1 cellular context compared by ENCODE assay signal in the genomic region with DNA sequence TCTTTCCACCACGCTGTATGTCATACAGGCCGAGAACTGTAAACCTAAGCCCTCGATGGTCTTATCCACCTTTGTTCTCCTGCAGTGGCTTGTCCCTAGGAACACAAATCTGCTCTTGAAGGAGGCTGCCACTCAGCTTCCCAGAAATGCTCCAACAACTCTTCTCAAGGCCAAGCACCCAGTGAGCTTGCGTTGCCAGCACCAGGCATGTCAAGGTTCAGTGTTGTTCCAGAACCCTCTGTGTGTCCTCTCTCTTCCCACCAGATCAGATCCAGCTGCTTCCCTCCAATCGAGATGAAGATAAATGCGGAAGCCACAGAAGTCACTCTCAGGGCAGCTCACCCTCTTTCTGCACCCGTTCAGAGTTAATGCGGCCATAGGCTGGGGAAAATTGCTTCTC.
TF ChIP-seq lines count a peak whose summit lies in the region.

No MANE protein-coding gene starts in this region.

TF ChIP-seq in GM23338, 12 proteins besides CTCF, POLR2A, EP300 and RAD21:
- TF ChIP-seq, protein P1, sequence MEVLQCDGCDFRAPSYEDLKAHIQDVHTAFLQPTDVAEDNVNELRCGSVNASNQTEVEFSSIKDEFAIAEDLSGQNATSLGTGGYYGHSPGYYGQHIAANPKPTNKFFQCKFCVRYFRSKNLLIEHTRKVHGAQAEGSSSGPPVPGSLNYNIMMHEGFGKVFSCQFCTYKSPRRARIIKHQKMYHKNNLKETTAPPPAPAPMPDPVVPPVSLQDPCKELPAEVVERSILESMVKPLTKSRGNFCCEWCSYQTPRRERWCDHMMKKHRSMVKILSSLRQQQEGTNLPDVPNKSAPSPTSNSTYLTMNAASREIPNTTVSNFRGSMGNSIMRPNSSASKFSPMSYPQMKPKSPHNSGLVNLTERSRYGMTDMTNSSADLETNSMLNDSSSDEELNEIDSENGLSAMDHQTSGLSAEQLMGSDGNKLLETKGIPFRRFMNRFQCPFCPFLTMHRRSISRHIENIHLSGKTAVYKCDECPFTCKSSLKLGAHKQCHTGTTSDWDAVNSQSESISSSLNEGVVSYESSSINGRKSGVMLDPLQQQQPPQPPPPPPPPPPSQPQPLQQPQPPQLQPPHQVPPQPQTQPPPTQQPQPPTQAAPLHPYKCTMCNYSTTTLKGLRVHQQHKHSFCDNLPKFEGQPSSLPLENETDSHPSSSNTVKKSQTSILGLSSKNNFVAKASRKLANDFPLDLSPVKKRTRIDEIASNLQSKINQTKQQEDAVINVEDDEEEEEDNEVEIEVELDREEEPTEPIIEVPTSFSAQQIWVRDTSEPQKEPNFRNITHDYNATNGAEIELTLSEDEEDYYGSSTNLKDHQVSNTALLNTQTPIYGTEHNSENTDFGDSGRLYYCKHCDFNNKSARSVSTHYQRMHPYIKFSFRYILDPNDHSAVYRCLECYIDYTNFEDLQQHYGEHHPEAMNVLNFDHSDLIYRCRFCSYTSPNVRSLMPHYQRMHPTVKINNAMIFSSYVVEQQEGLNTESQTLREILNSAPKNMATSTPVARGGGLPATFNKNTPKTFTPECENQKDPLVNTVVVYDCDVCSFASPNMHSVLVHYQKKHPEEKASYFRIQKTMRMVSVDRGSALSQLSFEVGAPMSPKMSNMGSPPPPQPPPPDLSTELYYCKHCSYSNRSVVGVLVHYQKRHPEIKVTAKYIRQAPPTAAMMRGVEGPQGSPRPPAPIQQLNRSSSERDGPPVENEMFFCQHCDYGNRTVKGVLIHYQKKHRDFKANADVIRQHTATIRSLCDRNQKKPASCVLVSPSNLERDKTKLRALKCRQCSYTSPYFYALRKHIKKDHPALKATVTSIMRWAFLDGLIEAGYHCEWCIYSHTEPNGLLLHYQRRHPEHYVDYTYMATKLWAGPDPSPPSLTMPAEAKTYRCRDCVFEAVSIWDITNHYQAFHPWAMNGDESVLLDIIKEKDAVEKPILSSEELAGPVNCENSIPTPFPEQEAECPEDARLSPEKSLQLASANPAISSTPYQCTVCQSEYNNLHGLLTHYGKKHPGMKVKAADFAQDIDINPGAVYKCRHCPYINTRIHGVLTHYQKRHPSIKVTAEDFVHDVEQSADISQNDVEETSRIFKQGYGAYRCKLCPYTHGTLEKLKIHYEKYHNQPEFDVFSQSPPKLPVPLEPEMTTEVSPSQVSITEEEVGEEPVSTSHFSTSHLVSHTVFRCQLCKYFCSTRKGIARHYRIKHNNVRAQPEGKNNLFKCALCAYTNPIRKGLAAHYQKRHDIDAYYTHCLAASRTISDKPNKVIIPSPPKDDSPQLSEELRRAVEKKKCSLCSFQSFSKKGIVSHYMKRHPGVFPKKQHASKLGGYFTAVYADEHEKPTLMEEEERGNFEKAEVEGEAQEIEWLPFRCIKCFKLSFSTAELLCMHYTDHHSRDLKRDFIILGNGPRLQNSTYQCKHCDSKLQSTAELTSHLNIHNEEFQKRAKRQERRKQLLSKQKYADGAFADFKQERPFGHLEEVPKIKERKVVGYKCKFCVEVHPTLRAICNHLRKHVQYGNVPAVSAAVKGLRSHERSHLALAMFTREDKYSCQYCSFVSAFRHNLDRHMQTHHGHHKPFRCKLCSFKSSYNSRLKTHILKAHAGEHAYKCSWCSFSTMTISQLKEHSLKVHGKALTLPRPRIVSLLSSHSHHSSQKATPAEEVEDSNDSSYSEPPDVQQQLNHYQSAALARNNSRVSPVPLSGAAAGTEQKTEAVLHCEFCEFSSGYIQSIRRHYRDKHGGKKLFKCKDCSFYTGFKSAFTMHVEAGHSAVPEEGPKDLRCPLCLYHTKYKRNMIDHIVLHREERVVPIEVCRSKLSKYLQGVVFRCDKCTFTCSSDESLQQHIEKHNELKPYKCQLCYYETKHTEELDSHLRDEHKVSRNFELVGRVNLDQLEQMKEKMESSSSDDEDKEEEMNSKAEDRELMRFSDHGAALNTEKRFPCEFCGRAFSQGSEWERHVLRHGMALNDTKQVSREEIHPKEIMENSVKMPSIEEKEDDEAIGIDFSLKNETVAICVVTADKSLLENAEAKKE (CRISPR knock-in tag; IDR thresholded peaks at IDR 0.05), result no peak
- TF ChIP-seq NANOG (IDR thresholded peaks at IDR 0.05; ENCODE audit: borderline replicate concordance) (no peak), JUNB (IDR thresholded peaks at IDR 0.05; ENCODE audit: unreplicated experiment) (no peak), STAT1 (IDR thresholded peaks at IDR 0.05; ENCODE audit: unreplicated experiment) (no peak), EZH2 (IDR thresholded peaks at IDR 0.05; ENCODE audit: low read depth, unreplicated experiment) (no peak), POLR2AphosphoS5 (IDR thresholded peaks at IDR 0.05; ENCODE audit: low read depth) (no peak), ZNF331 (CRISPR knock-in tag; IDR thresholded peaks at IDR 0.05; ENCODE audit: low read depth) (no peak), CREB1 (CRISPR knock-in tag; IDR thresholded peaks at IDR 0.05; ENCODE audit: low read depth) (no peak), EZH2phosphoT487 (IDR thresholded peaks at IDR 0.05; ENCODE audit: unreplicated experiment) (no peak), ZNF114 (CRISPR knock-in tag; IDR thresholded peaks at IDR 0.05) (no peak)
- TF ChIP-seq, protein P2, sequence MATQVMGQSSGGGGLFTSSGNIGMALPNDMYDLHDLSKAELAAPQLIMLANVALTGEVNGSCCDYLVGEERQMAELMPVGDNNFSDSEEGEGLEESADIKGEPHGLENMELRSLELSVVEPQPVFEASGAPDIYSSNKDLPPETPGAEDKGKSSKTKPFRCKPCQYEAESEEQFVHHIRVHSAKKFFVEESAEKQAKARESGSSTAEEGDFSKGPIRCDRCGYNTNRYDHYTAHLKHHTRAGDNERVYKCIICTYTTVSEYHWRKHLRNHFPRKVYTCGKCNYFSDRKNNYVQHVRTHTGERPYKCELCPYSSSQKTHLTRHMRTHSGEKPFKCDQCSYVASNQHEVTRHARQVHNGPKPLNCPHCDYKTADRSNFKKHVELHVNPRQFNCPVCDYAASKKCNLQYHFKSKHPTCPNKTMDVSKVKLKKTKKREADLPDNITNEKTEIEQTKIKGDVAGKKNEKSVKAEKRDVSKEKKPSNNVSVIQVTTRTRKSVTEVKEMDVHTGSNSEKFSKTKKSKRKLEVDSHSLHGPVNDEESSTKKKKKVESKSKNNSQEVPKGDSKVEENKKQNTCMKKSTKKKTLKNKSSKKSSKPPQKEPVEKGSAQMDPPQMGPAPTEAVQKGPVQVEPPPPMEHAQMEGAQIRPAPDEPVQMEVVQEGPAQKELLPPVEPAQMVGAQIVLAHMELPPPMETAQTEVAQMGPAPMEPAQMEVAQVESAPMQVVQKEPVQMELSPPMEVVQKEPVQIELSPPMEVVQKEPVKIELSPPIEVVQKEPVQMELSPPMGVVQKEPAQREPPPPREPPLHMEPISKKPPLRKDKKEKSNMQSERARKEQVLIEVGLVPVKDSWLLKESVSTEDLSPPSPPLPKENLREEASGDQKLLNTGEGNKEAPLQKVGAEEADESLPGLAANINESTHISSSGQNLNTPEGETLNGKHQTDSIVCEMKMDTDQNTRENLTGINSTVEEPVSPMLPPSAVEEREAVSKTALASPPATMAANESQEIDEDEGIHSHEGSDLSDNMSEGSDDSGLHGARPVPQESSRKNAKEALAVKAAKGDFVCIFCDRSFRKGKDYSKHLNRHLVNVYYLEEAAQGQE (IDR thresholded peaks at IDR 0.05; ENCODE audit: unreplicated experiment), result no peak
- TF ChIP-seq, protein P3, sequence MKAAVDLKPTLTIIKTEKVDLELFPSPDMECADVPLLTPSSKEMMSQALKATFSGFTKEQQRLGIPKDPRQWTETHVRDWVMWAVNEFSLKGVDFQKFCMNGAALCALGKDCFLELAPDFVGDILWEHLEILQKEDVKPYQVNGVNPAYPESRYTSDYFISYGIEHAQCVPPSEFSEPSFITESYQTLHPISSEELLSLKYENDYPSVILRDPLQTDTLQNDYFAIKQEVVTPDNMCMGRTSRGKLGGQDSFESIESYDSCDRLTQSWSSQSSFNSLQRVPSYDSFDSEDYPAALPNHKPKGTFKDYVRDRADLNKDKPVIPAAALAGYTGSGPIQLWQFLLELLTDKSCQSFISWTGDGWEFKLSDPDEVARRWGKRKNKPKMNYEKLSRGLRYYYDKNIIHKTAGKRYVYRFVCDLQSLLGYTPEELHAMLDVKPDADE (IDR thresholded peaks at IDR 0.05), result no peak
